Comparison of ENCODE assay signal across 27 cellular contexts in the genomic region with DNA sequence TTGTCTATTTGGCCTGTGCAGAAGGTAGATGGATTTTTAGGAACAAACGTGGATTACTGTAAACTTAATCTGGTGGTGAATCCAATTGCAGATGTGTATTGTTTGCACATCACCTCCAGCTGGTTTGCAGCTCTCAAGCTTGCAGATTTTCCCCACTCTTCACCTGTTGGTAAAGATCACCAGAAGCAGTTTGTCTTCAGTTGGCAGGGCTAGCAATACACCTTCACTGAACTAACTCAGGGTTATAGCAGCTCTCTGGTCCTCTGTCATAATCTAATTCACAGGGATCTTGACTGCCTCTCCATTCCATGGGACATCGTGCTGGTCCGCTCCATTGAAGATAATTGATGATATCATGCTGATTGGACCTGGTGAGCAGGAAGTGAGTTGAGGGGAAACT.
"Had no signal": no experiment of that assay in that cellular context is flagged by ENCODE, and none has a peak within 500 bp of the region (broad histone marks: within the 10 kb centered on the region; RNA-seq: fewer than 3 reads in every experiment).

No MANE protein-coding gene starts in this region.

- H3K27ac Mint-ChIP-seq: stimulated activated effector memory CD8-positive, alpha-beta T cell treated with anti-CD3 and anti-CD28 coated beads, Interleukin-12 subunit alpha, Interleukin-12 subunit beta, amount 100 ng/mL, for 72 hours; stimulated activated memory B cell treated with anti-CD40 and anti-IgM and Interleukin-4, amounts not matched to agents 10 μg/mL and 1 μg/mL and 100 μg/mL, for 72 hours; stimulated activated naive B cell treated with anti-CD40 and anti-IgM and Interleukin-4, amounts not matched to agents 10 μg/mL and 1 μg/mL and 100 μg/mL, for 72 hours; stimulated activated naive CD8-positive, alpha-beta T cell treated with anti-CD3 and anti-CD28 coated beads, Interleukin-15, amount 100 ng/mL, for 72 hours; stimulated activated naive CD8-positive, alpha-beta T cell treated with anti-CD3 and anti-CD28 coated beads, Interleukin-15, Interleukin-2, amounts not matched to agents 100 ng/mL and 50 ng/mL, for 24 hours; type B pancreatic cell had no signal

- H3K36me3 ChIP-seq: stomach, suprapubic skin, thoracic aorta, thyroid gland, tibial artery, tibial nerve, transverse colon, upper lobe of left lung, upper lobe of right lung, uterus, vagina had no signal

- H3K4me3 Mint-ChIP-seq: stimulated activated effector memory CD8-positive, alpha-beta T cell treated with anti-CD3 and anti-CD28 coated beads, Interleukin-12 subunit alpha, Interleukin-12 subunit beta, amount 100 ng/mL, for 72 hours; stimulated activated memory B cell treated with anti-CD40 and anti-IgM and Interleukin-4, amounts not matched to agents 10 μg/mL and 1 μg/mL and 100 μg/mL, for 72 hours; stimulated activated naive B cell treated with anti-CD40 and anti-IgM and Interleukin-4, amounts not matched to agents 10 μg/mL and 1 μg/mL and 100 μg/mL, for 72 hours; stimulated activated naive CD8-positive, alpha-beta T cell treated with anti-CD3 and anti-CD28 coated beads, Interleukin-15, amount 100 ng/mL, for 72 hours; stimulated activated naive CD8-positive, alpha-beta T cell treated with anti-CD3 and anti-CD28 coated beads, Interleukin-15, Interleukin-2, amounts not matched to agents 100 ng/mL and 50 ng/mL, for 24 hours; type B pancreatic cell had no signal

- H3K36me3 Mint-ChIP-seq: stimulated activated effector memory CD8-positive, alpha-beta T cell treated with anti-CD3 and anti-CD28 coated beads, Interleukin-12 subunit alpha, Interleukin-12 subunit beta, amount 100 ng/mL, for 72 hours; stimulated activated memory B cell treated with anti-CD40 and anti-IgM and Interleukin-4, amounts not matched to agents 10 μg/mL and 1 μg/mL and 100 μg/mL, for 72 hours; stimulated activated naive B cell treated with anti-CD40 and anti-IgM and Interleukin-4, amounts not matched to agents 10 μg/mL and 1 μg/mL and 100 μg/mL, for 72 hours; type B pancreatic cell had no signal

- H3K4me1 ChIP-seq: stomach, thyroid gland, tibial nerve, transverse colon, upper lobe of left lung, upper lobe of right lung, uterus, vagina had no signal

- DNase-seq: stimulated activated CD4-positive, alpha-beta T cell treated with anti-CD3 and anti-CD28 coated beads, Interleukin-2, amount 100 ng/mL, for 48 hours; stimulated activated CD4-positive, alpha-beta T cell treated with anti-CD3 and anti-CD28 coated beads, Interleukin-4, amount 100 ng/mL, for 1 hour; stimulated activated CD4-positive, alpha-beta T cell treated with anti-CD3 and anti-CD28 coated beads, Interleukin-4, amount 100 ng/mL, for 24 hours; stimulated activated CD4-positive, alpha-beta T cell treated with anti-CD3 and anti-CD28 coated beads, Interleukin-4, amount 100 ng/mL, for 4 hours; stimulated activated CD8-positive, alpha-beta memory T cell treated with anti-CD3 and anti-CD28 coated beads, Interleukin-4, amount 100 ng/mL, for 48 hours; stimulated activated naive B cell treated with anti-CD40 and anti-IgM and Interleukin-4, amounts not matched to agents 10 μg/mL and 1 μg/mL and 100 μg/mL, for 72 hours; stimulated activated naive CD4-positive, alpha-beta T cell; stimulated activated naive CD4-positive, alpha-beta T cell treated with Interleukin-2 at 50 U/mL for 16 hours; stimulated activated naive CD8-positive, alpha-beta T cell treated with anti-CD3 and anti-CD28 coated beads, Interleukin-15, amount 100 ng/mL, for 72 hours; stimulated activated naive CD8-positive, alpha-beta T cell treated with anti-CD3 and anti-CD28 coated beads, Interleukin-15, Interleukin-2, amounts not matched to agents 100 U/mL and 50 U/mL, for 24 hours; stomach; substantia nigra; testis; thyroid gland; tibial artery; transverse colon; upper lobe of left lung; upper lobe of right lung; uterus had no signal

- H3K27ac ChIP-seq: stomach, suprapubic skin, testis, thoracic aorta, thyroid gland, tibial artery, tibial nerve, transverse colon, upper lobe of left lung, upper lobe of right lung, uterus, vagina had no signal

- H3K4me1 Mint-ChIP-seq: stimulated activated effector memory CD8-positive, alpha-beta T cell treated with anti-CD3 and anti-CD28 coated beads, Interleukin-12 subunit alpha, Interleukin-12 subunit beta, amount 100 ng/mL, for 72 hours; stimulated activated memory B cell treated with anti-CD40 and anti-IgM and Interleukin-4, amounts not matched to agents 10 μg/mL and 1 μg/mL and 100 μg/mL, for 72 hours; stimulated activated naive B cell treated with anti-CD40 and anti-IgM and Interleukin-4, amounts not matched to agents 10 μg/mL and 1 μg/mL and 100 μg/mL, for 72 hours; stimulated activated naive CD8-positive, alpha-beta T cell treated with anti-CD3 and anti-CD28 coated beads, Interleukin-15, amount 100 ng/mL, for 72 hours had no signal

- ATAC-seq: stimulated activated effector memory CD8-positive, alpha-beta T cell treated with anti-CD3 and anti-CD28 coated beads, Interleukin-12 subunit alpha, Interleukin-12 subunit beta, amount 100 ng/mL, for 72 hours; stimulated activated memory B cell treated with anti-CD40 and anti-IgM and Interleukin-4, amounts not matched to agents 10 μg/mL and 1 μg/mL and 100 μg/mL, for 72 hours; stimulated activated naive CD8-positive, alpha-beta T cell treated with anti-CD3 and anti-CD28 coated beads, Interleukin-15, amount 100 ng/mL, for 72 hours; stimulated activated naive CD8-positive, alpha-beta T cell treated with anti-CD3 and anti-CD28 coated beads, Interleukin-15, Interleukin-2, amounts not matched to agents 100 U/mL and 50 U/mL, for 24 hours; upper lobe of right lung had no signal

- H3K9me3 Mint-ChIP-seq: stimulated activated effector memory CD8-positive, alpha-beta T cell treated with anti-CD3 and anti-CD28 coated beads, Interleukin-12 subunit alpha, Interleukin-12 subunit beta, amount 100 ng/mL, for 72 hours; stimulated activated memory B cell treated with anti-CD40 and anti-IgM and Interleukin-4, amounts not matched to agents 10 μg/mL and 1 μg/mL and 100 μg/mL, for 72 hours; stimulated activated naive B cell treated with anti-CD40 and anti-IgM and Interleukin-4, amounts not matched to agents 10 μg/mL and 1 μg/mL and 100 μg/mL, for 72 hours; stimulated activated naive CD8-positive, alpha-beta T cell treated with anti-CD3 and anti-CD28 coated beads, Interleukin-15, amount 100 ng/mL, for 72 hours; stimulated activated naive CD8-positive, alpha-beta T cell treated with anti-CD3 and anti-CD28 coated beads, Interleukin-15, Interleukin-2, amounts not matched to agents 100 ng/mL and 50 ng/mL, for 24 hours had no signal

- H3K9me3 ChIP-seq: stomach, suprapubic skin, testis, thoracic aorta, thyroid gland, tibial artery, tibial nerve, transverse colon, upper lobe of left lung, upper lobe of right lung, uterus, vagina had no signal

- H3K4me3 ChIP-seq: stomach, suprapubic skin, testis, thoracic aorta, thyroid gland, tibial artery, tibial nerve, transverse colon, upper lobe of left lung, upper lobe of right lung, uterus, vagina had no signal

- H3K27me3 ChIP-seq: stomach, suprapubic skin, testis, thyroid gland, tibial artery, tibial nerve, transverse colon, upper lobe of left lung, upper lobe of right lung, uterus, vagina had no signal

- H3K27me3 Mint-ChIP-seq: stimulated activated naive B cell treated with anti-CD40 and anti-IgM and Interleukin-4, amounts not matched to agents 10 μg/mL and 1 μg/mL and 100 μg/mL, for 72 hours; stimulated activated naive CD8-positive, alpha-beta T cell treated with anti-CD3 and anti-CD28 coated beads, Interleukin-15, Interleukin-2, amounts not matched to agents 100 ng/mL and 50 ng/mL, for 24 hours; type B pancreatic cell had no signal
